16 cellular contexts compared by ENCODE assay signal in the genomic region with DNA sequence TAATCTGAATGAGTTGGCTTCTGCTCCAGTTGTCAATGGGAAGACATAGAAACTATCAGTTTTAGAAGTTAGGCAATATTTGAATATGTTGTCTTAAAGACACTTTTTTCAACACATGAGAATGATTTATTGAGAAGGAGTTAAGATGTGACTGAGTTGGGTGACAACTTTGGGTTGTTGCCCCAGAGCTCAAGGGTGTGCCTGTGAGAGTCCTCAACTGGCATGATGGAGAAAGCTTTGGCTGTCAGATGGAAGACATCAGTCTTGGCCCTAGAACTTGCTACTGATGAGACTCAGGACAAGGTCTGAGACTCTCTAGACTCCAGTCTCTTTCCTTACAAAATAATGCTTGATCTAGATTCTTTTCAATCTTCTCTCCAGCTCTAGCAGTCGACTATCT.
"Had no signal": no experiment of that assay in that cellular context is flagged by ENCODE, and none has a peak within 500 bp of the region (broad histone marks: within the 10 kb centered on the region; RNA-seq: fewer than 3 reads in every experiment).

No MANE protein-coding gene starts in this region.

- DNase-seq: central memory CD4-positive, alpha-beta T cell; dorsolateral prefrontal cortex; effector CD4-positive, alpha-beta T cell; foreskin keratinocyte; glutamatergic neuron; natural killer cell; occipital lobe; ovary; posterior cingulate gyrus; psoas muscle; right lobe of liver; spleen; stimulated activated CD4-positive, alpha-beta T cell treated with anti-CD3 and anti-CD28 coated beads, Interleukin-4, amount 100 ng/mL, for 4 hours; transverse colon; upper lobe of right lung had no signal

- H3K4me1 ChIP-seq: psoas muscle had no signal

- H3K27ac ChIP-seq: dorsolateral prefrontal cortex, foreskin keratinocyte, ovary, psoas muscle, right lobe of liver, spleen, thoracic aorta, transverse colon, upper lobe of right lung had no signal

- H3K27me3 ChIP-seq: foreskin keratinocyte, ovary, right lobe of liver, spleen, transverse colon, upper lobe of right lung had no signal

- H3K36me3 ChIP-seq: ovary, right lobe of liver, spleen, thoracic aorta, transverse colon, upper lobe of right lung had no signal

- H3K9me3 ChIP-seq: ovary, psoas muscle, right lobe of liver, thoracic aorta, transverse colon, upper lobe of right lung had no signal

- H3K4me3 ChIP-seq: dorsolateral prefrontal cortex, ovary, psoas muscle, right lobe of liver, spleen, thoracic aorta, transverse colon, upper lobe of right lung had no signal
